Comparison of ENCODE assay signal across 1 cellular context in genomic region chr4:56435001-56435747, GRCh38.
TF ChIP-seq lines count a peak whose summit lies in the region.

Gene PPAT (minus strand): TSS chr4:56435615. CDS start chr4:56435477, 138 bp downstream.

TF ChIP-seq in HepG2, 621 proteins besides CTCF, POLR2A, EP300 and RAD21 (continued from another document and continues in another):
- TF ChIP-seq ZBTB4 (CRISPR knock-in tag; IDR thresholded peaks at IDR 0.05; ENCODE audit: borderline replicate concordance) (peak; percentile 56; the same call in 1 of the 2 replicates), RORA (CRISPR knock-in tag; IDR thresholded peaks at IDR 0.05) (no peak), HMG20A (CRISPR knock-in tag; IDR thresholded peaks at IDR 0.05; ENCODE audit: borderline replicate concordance) (no peak), KLF15 (CRISPR knock-in tag; IDR thresholded peaks at IDR 0.05; ENCODE audit: borderline replicate concordance) (no peak), ZNF615 (CRISPR knock-in tag; IDR thresholded peaks at IDR 0.05; ENCODE audit: borderline replicate concordance) (no peak; the same call in 1 of the 2 replicates), ZFP37 (CRISPR knock-in tag; IDR thresholded peaks at IDR 0.05; ENCODE audit: borderline replicate concordance) (peak; percentile 21; the same call in 1 of the 2 replicates), EZH2 (conservative IDR thresholded peaks at IDR 0.05; ENCODE audit: low read depth, low read length) (no peak), ZNF496 (CRISPR knock-in tag; IDR thresholded peaks at IDR 0.05; ENCODE audit: insufficient replicate concordance) (no peak), SRSF1 (optimal IDR thresholded peaks at IDR 0.05; ENCODE audit: low read depth, low read length) (peak; percentile 44), PRPF4 (IDR thresholded peaks at IDR 0.05; ENCODE audit: low read depth, low read length, poor library complexity, severe bottlenecking) (no peak), SMAD1 (CRISPR knock-in tag; IDR thresholded peaks at IDR 0.05; ENCODE audit: borderline replicate concordance, low read depth) (no peak), PHF21A (CRISPR knock-in tag; IDR thresholded peaks at IDR 0.05) (peak; percentile 39; the same call in 1 of the 2 replicates), MXI1 (IDR thresholded peaks at IDR 0.05; ENCODE audit: borderline replicate concordance, low read depth, low read length) (peak; percentile 98), PCBP1 (IDR thresholded peaks at IDR 0.05; ENCODE audit: borderline replicate concordance, low read depth, low read length) (no peak), AKNA (CRISPR knock-in tag; IDR thresholded peaks at IDR 0.05; ENCODE audit: borderline replicate concordance) (no peak), PHB2 (IDR thresholded peaks at IDR 0.05; ENCODE audit: partially characterized antibody) (no peak), ZNF724P (CRISPR knock-in tag; IDR thresholded peaks at IDR 0.05; ENCODE audit: borderline replicate concordance) (peak; percentile 37; the same call in 1 of the 2 replicates), CREB3 (CRISPR knock-in tag; IDR thresholded peaks at IDR 0.05) (peak; percentile 75; the same call in 1 of the 2 replicates), FOXJ3 (CRISPR knock-in tag; IDR thresholded peaks at IDR 0.05; ENCODE audit: borderline replicate concordance) (no peak; the same call in 1 of the 2 replicates), KLF6 (CRISPR knock-in tag; IDR thresholded peaks at IDR 0.05) (peak; percentile 67; the same call in 1 of the 2 replicates), ZNF431 (CRISPR knock-in tag; IDR thresholded peaks at IDR 0.05; ENCODE audit: borderline replicate concordance, low read depth) (peak; percentile 80; the same call in 1 of the 2 replicates), JUND (CRISPR knock-in tag; IDR thresholded peaks at IDR 0.05) (peak; percentile 56; the same call in 1 of the 2 replicates), ZNF598 (CRISPR knock-in tag; IDR thresholded peaks at IDR 0.05; ENCODE audit: borderline replicate concordance) (no peak), ZNF205 (CRISPR knock-in tag; IDR thresholded peaks at IDR 0.05) (no peak), ZBTB33 (CRISPR knock-in tag; IDR thresholded peaks at IDR 0.05) (no peak), ZNF691 (CRISPR knock-in tag; IDR thresholded peaks at IDR 0.05; ENCODE audit: borderline replicate concordance, low read depth) (0 out of 2 replicates have a peak, but pooled peaks have one; percentile 26), SNAPC4 (CRISPR knock-in tag; IDR thresholded peaks at IDR 0.05) (peak; percentile 67; the same call in 1 of the 2 replicates), XRCC5 (optimal IDR thresholded peaks at IDR 0.05; ENCODE audit: low read length) (no peak), PLRG1 (conservative IDR thresholded peaks at IDR 0.05) (no peak), RNF2 (conservative IDR thresholded peaks at IDR 0.05; ENCODE audit: low read depth) (peak; percentile 96), ZNF280D (CRISPR knock-in tag; IDR thresholded peaks at IDR 0.05) (no peak), THAP11 (CRISPR knock-in tag; IDR thresholded peaks at IDR 0.05) (peak; percentile 31; the same call in 1 of the 2 replicates), ZNF138 (CRISPR knock-in tag; IDR thresholded peaks at IDR 0.05; ENCODE audit: low read depth) (no peak), ZNF343 (CRISPR knock-in tag; IDR thresholded peaks at IDR 0.05) (no peak), MLLT10 (CRISPR knock-in tag; IDR thresholded peaks at IDR 0.05) (no peak), CENPT (CRISPR knock-in tag; IDR thresholded peaks at IDR 0.05; ENCODE audit: low read depth) (no peak), NPAS2 (CRISPR knock-in tag; IDR thresholded peaks at IDR 0.05; ENCODE audit: borderline replicate concordance) (no peak), MAF1 (CRISPR knock-in tag; IDR thresholded peaks at IDR 0.05; ENCODE audit: borderline replicate concordance) (no peak), SATB2 (CRISPR knock-in tag; IDR thresholded peaks at IDR 0.05) (no peak; the same call in 1 of the 2 replicates), SRSF4 (IDR thresholded peaks at IDR 0.05; ENCODE audit: low read depth, low read length, poor library complexity, severe bottlenecking) (no peak), KDM5B (CRISPR knock-in tag; IDR thresholded peaks at IDR 0.05; ENCODE audit: borderline replicate concordance) (peak; percentile 97), NR2C2 (CRISPR knock-in tag; IDR thresholded peaks at IDR 0.05; ENCODE audit: borderline replicate concordance) (peak; percentile 59; the same call in 1 of the 2 replicates), PHF5A (CRISPR knock-in tag; IDR thresholded peaks at IDR 0.05; ENCODE audit: low read depth, unreplicated experiment) (no peak)
